ENCODE assay signal across 21 cellular contexts in genomic region chr18:58026395-58026794, GRCh38. TPM values are rescaled to one million over a fixed set of nuclear protein-coding genes. Genes with fewer than 3 reads are reported as not detected.
DNase-seq lines count a peak whose midpoint lies in the region; ATAC-seq, FAIRE-seq and TF ChIP-seq lines count a peak whose summit lies in the region.
"Had no signal": no experiment of that assay in that cellular context is flagged by ENCODE, and none has a peak within 500 bp of the region (broad histone marks: within the 10 kb centered on the region; RNA-seq: fewer than 3 reads in every experiment).

No MANE protein-coding gene starts in this region.

- no peak for FAIRE-seq in D721Med (lab: Jason Lieb, UNC)
- FAIRE-seq: G401.6, RCC 7860 had no signal

- H3K9me3 Mint-ChIP-seq in H9 (no peaks in the 10 kb centered on the region), WTC11 (no peaks in the 10 kb centered on the region)
- H3K9me3 Mint-ChIP-seq: CD8-positive, alpha-beta T cell; HFFc6 had no signal

- no peak overlapping the region for H4K8ac ChIP-seq in H9 (replicated peaks; ENCODE audit: insufficient read length, low read depth, low read length)

- no peak overlapping the region for H4K91ac ChIP-seq in H9 (ENCODE audit: insufficient read length, low read depth, low read length)

- no peaks in the 10 kb centered on the region for H4K20me1 ChIP-seq in H9 (ENCODE audit: control insufficient read depth, insufficient read depth, insufficient read length)
- H4K20me1 ChIP-seq in SK-N-SH (ENCODE audit: insufficient read depth) = no peaks in the 10 kb centered on the region
- H4K20me1 ChIP-seq: BLaER1 treated with 17β-estradiol and CSF1 and Interleukin-3, amounts not matched to agents 10 nM and 100 nM had no signal

- CTCF ChIA-PET in WTC11 (lab: Charles Lee) (interaction anchor here (0.6 to 1.9 kb wide), 3 partner anchors 17 to 207 kb away, joined by 3 to 6 read pairs (median 3); partner anchors contain the start of gene NEDD4L), SK-N-SH (lab: Yijun Ruan, JAX) (interaction anchor here (0.8 to 2.2 kb wide), 2 partner anchors 16 to 17 kb away, joined by 3 to 11 read pairs; partner anchors contain the start of gene NEDD4L)

- H3K23me2 ChIP-seq in H9 (ENCODE audit: insufficient read length, low read depth, low read length, poor library complexity, severe bottlenecking) = no peaks in the 10 kb centered on the region

- no peak for TF ChIP-seq RAD21 in SK-N-SH (IDR thresholded peaks at IDR 0.05; ENCODE audit: low read length)

- no peak overlapping the region for H4K5ac ChIP-seq in H9 (ENCODE audit: insufficient read length, low read depth, low read length)

- H3K14ac ChIP-seq in H9 (ENCODE audit: insufficient read depth, low read length) = no peak overlapping the region

- no peak overlapping the region; a peak in 1 of 5 replicates for H3K4me3 Mint-ChIP-seq in H9
- H3K4me3 Mint-ChIP-seq in WTC11 = no peak overlapping the region
- H3K4me3 Mint-ChIP-seq: CD8-positive, alpha-beta T cell; HFFc6 had no signal

- H3K27ac ChIP-seq in H9 (ENCODE audit: insufficient read length, low read depth, low read length) (no peak overlapping the region), SK-N-SH (ENCODE audit: low read depth in 2 of 2, low read length in 1 of 2) (no peak overlapping the region)
- H3K27ac ChIP-seq: BLaER1 treated with 17β-estradiol and CSF1 and Interleukin-3, amounts not matched to agents 10 nM and 100 nM; GM23248 had no signal

- POLR2A ChIA-PET in WTC11 (lab: Charles Lee) = no interaction called here
- POLR2A ChIA-PET in SK-N-SH (lab: Yijun Ruan, JAX) = no interaction called here

- H3K27ac Mint-ChIP-seq in H9 (peak overlapping the region in 1 of 3 experiments; percentile 62; a peak in 3 of 7 replicates), WTC11 (no peak overlapping the region)
- H3K27ac Mint-ChIP-seq: CD8-positive, alpha-beta T cell; HFFc6 had no signal

- no peak for TF ChIP-seq EP300 in SK-N-SH (IDR thresholded peaks at IDR 0.05; ENCODE audit: borderline replicate concordance in 1 of 2, low read depth in 1 of 2, low read length in 1 of 2)

- H3K4ac ChIP-seq in H9 (ENCODE audit: low read depth, low read length) = no peak overlapping the region

- H3K27me3 Mint-ChIP-seq in H9 (ENCODE audit: low read depth) = peaks cover 2% of the 10 kb centered on the region; the same call in 1 of the 2 replicates
- H3K27me3 Mint-ChIP-seq in WTC11 (ENCODE audit: low read depth) = no peaks in the 10 kb centered on the region

- H3K27me3 ChIP-seq in H9 (ENCODE audit: insufficient read depth, low read length) = no peaks in the 10 kb centered on the region
- no peaks in the 10 kb centered on the region for H3K27me3 ChIP-seq in SK-N-SH (ENCODE audit: insufficient read depth)
- H3K27me3 ChIP-seq: BLaER1 treated with 17β-estradiol and CSF1 and Interleukin-3, amounts not matched to agents 10 nM and 100 nM had no signal

- H2BK12ac ChIP-seq in H9 (ENCODE audit: insufficient read length, low read depth, low read length) = no peak overlapping the region

- H3K9me2 ChIP-seq in SK-N-SH = no peaks in the 10 kb centered on the region

- H2BK20ac ChIP-seq in H9 (ENCODE audit: low read depth, low read length, poor library complexity, severe bottlenecking) = no peak overlapping the region

- H3K23ac ChIP-seq in H9 (ENCODE audit: insufficient read length, low read depth, low read length) = no peak overlapping the region

- no peak overlapping the region for H3K9ac ChIP-seq in H9 (ENCODE audit: extremely low read depth, insufficient read length, low read length)
- no peak overlapping the region for H3K9ac ChIP-seq in SK-N-SH
- H3K9ac ChIP-seq: BLaER1 treated with 17β-estradiol and CSF1 and Interleukin-3, amounts not matched to agents 10 nM and 100 nM; GM23248 had no signal

- H3K4me3 ChIP-seq in SK-N-SH (ENCODE audit: low read depth in 2 of 2, low read length in 1 of 2) = no peak overlapping the region
- H3K4me3 ChIP-seq: BLaER1 treated with 17β-estradiol and CSF1 and Interleukin-3, amounts not matched to agents 10 nM and 100 nM; GM23248 had no signal

- WGBS in H9 (ENCODE audit: extremely low coverage, insufficient read length, low lambda C conversion rate) = no CpG with 5 or more reads among the region's 3 CpGs
- WGBS in SK-N-SH (ENCODE audit: low lambda C conversion rate) = 60% methylated on average over 3 of the region's 3 CpGs

- no peaks in the 10 kb centered on the region for H3K36me3 Mint-ChIP-seq in H9 (ENCODE audit: insufficient read depth in 1 of 3, low read depth in 3 of 3)
- no peaks in the 10 kb centered on the region for H3K36me3 Mint-ChIP-seq in WTC11
- H3K36me3 Mint-ChIP-seq: CD8-positive, alpha-beta T cell had no signal

- H3K79me2 ChIP-seq in H9 (ENCODE audit: insufficient read depth, low read length) (no peaks in the 10 kb centered on the region), SK-N-SH (ENCODE audit: insufficient read depth) (no peaks in the 10 kb centered on the region)

- H2AK5ac ChIP-seq in H9 (ENCODE audit: insufficient read length, low read length) = no peak overlapping the region

- no peak overlapping the region for H2BK120ac ChIP-seq in H9 (ENCODE audit: low read depth, low read length, poor library complexity, severe bottlenecking)

- no peak overlapping the region for H3K4me2 ChIP-seq in H9 (ENCODE audit: insufficient read depth, insufficient read length, low read length)
- no peak overlapping the region for H3K4me2 ChIP-seq in SK-N-SH
- H3K4me2 ChIP-seq: BLaER1 treated with 17β-estradiol and CSF1 and Interleukin-3, amounts not matched to agents 10 nM and 100 nM had no signal

- H3F3A ChIP-seq in SK-N-SH (replicated peaks; ENCODE audit: insufficient read depth) = no peaks in the 10 kb centered on the region

- H3K56ac ChIP-seq in H9 (ENCODE audit: insufficient read length, low read depth, low read length) = no peak overlapping the region

- H3K4me1 Mint-ChIP-seq in H9 (peaks cover 21 to 26% of the 10 kb centered on the region in 2 experiments), WTC11 (peaks cover 12% of the 10 kb centered on the region)

- no peak overlapping the region for H3T11ph ChIP-seq in H9 (ENCODE audit: low read length)

- H3K9me3 ChIP-seq in H9 (ENCODE audit: control insufficient read depth, low read depth, low read length) (no peaks in the 10 kb centered on the region), SK-N-SH (no peaks in the 10 kb centered on the region)
- H3K9me3 ChIP-seq: BLaER1 treated with 17β-estradiol and CSF1 and Interleukin-3, amounts not matched to agents 10 nM and 100 nM had no signal

- H3K36me3 ChIP-seq in SK-N-SH (replicated peaks in 1 of 2; ENCODE audit: control insufficient read depth in 1 of 2, insufficient read depth in 2 of 2, low read length in 1 of 2) = no peaks in the 10 kb centered on the region
- H3K36me3 ChIP-seq: BLaER1 treated with 17β-estradiol and CSF1 and Interleukin-3, amounts not matched to agents 10 nM and 100 nM had no signal

- TF ChIP-seq CTCF in H9 (conservative IDR thresholded peaks at IDR 0.05) (no peak), WTC11 (IDR thresholded peaks at IDR 0.05) (no peak), SK-N-SH (IDR thresholded peaks at IDR 0.05) (no peak), D721Med (IDR thresholded peaks at IDR 0.05; ENCODE audit: insufficient read depth, missing control alignments) (no peak)

- H2AFZ ChIP-seq in H9 (ENCODE audit: low read length) (no peak overlapping the region), SK-N-SH (ENCODE audit: low read depth) (no peak overlapping the region)
- H2AFZ ChIP-seq: GM23248 had no signal

- ATAC-seq in WTC11 = peak; percentile 63
- ATAC-seq: CD8-positive, alpha-beta T cell; Right ventricle myocardium inferior had no signal

- H2BK5ac ChIP-seq in H9 (ENCODE audit: insufficient read length, low read length) = no peak overlapping the region

- H3K4me1 ChIP-seq in H9 (ENCODE audit: insufficient read depth, low read length) = peaks cover 3% of the 10 kb centered on the region; the same call in 1 of the 2 replicates
- H3K4me1 ChIP-seq in SK-N-SH (ENCODE audit: control insufficient read depth in 1 of 2, insufficient read depth in 2 of 2, low read depth in 1 of 2, low read length in 1 of 2) = no peaks in the 10 kb centered on the region
- H3K4me1 ChIP-seq: BLaER1 treated with 17β-estradiol and CSF1 and Interleukin-3, amounts not matched to agents 10 nM and 100 nM had no signal

- H3K18ac ChIP-seq in H9 (ENCODE audit: insufficient read length, low read depth, low read length) = no peak overlapping the region

- H3K79me1 ChIP-seq in H9 (ENCODE audit: insufficient read depth, low read depth, low read length, poor library complexity, severe bottlenecking) = no peaks in the 10 kb centered on the region

- DNase-seq in H9 (peak; percentile 32), WTC11 (ENCODE audit: low spot score) (no peak), islet precursor cell (peak; percentile 57), SK-N-SH (no peak), D721Med (ENCODE audit: insufficient read length, low spot score) (no peak), NCI-H2196 (lab: John Stamatoyannopoulos, UW; ENCODE audit: unreplicated experiment) (no peak), anterior cingulate cortex (lab: John Stamatoyannopoulos, UW) (no peak)
- DNase-seq: Calu3; CD8-positive, alpha-beta T cell; DMS53; HFFc6; KBM-7; NCI-H1105; NCI-H2081; NCI-H2171 treated with DMSO at 0.1 percent for 48 hours; NCI-H446 treated with DMSO at 0.1 percent for 48 hours had no signal

- H2BK15ac ChIP-seq in H9 (ENCODE audit: low read depth, low read length) = no peak overlapping the region

TF ChIP-seq in WTC11, 78 proteins besides CTCF, POLR2A, EP300 and RAD21 (continues in another document):
- TF ChIP-seq EMX1 (CRISPR knock-in tag; IDR thresholded peaks at IDR 0.05) = no peak
- TF ChIP-seq IRF1 (CRISPR knock-in tag; IDR thresholded peaks at IDR 0.05) = no peak
- TF ChIP-seq NFE2L1 (CRISPR knock-in tag; IDR thresholded peaks at IDR 0.05) = no peak

TF ChIP-seq in SK-N-SH, 30 proteins besides CTCF, POLR2A, EP300 and RAD21:
- TF ChIP-seq JUND (IDR thresholded peaks at IDR 0.05) = no peak
- no peak for TF ChIP-seq PBX3 (IDR thresholded peaks at IDR 0.05)
- no peak for TF ChIP-seq FOSL2 (IDR thresholded peaks at IDR 0.05; ENCODE audit: borderline replicate concordance, low read depth)
- no peak for TF ChIP-seq SMC3 (IDR thresholded peaks at IDR 0.05; ENCODE audit: low read depth, low read length)

RNA-seq across cellular contexts. Expression of gene NEDD4L, which starts 17.6 kb away (rescaled TPM):
- total RNA-seq in H9 (2021) (56.1 and 76.3 TPM in 2 replicates), WTC11 (2021) (60.9 to 88.0 TPM (median 69.3 TPM) in 3 replicates)
- 11.0 and 13.2 TPM in 2 replicates for polyA plus RNA-seq in SK-N-SH (2012; rRNA removed)
- polyA plus RNA-seq in SK-N-SH (2012; cell fraction: cytosol; rRNA removed) = 9.0 and 10.9 TPM in 2 replicates
- polyA plus RNA-seq in SK-N-SH (2012; cell fraction: nucleus; rRNA removed) = 22.0 and 24.4 TPM in 2 replicates

Comparison
In these comparisons a context has a peak if more than half of its experiments do, and no peak if none do; other contexts are left out.
1. DNase-seq: peak in H9 (single experiment) and islet precursor cell (single experiment); none in WTC11 (single experiment), SK-N-SH (single experiment), D721Med (single experiment), NCI-H2196 (single experiment) and anterior cingulate cortex (0 of 58).